32 cellular contexts compared by ENCODE assay signal in genomic region chr2:160319700-160320099, GRCh38.
"Had no signal": no experiment of that assay in that cellular context is flagged by ENCODE, and none has a peak within 500 bp of the region (broad histone marks: within the 10 kb centered on the region; RNA-seq: fewer than 3 reads in every experiment).

No MANE protein-coding gene starts in this region.

- H3K27me3 Mint-ChIP-seq: activated CD4-positive, alpha-beta memory T cell treated with anti-CD3 and anti-CD28 coated beads for 36 hours; activated CD4-positive, alpha-beta T cell treated with anti-CD3 and anti-CD28 coated beads for 36 hours; activated CD4-positive, alpha-beta T cell treated with anti-CD3 and anti-CD28 coated beads, Interleukin-2, amount 10 ng/mL, durations not matched to agents 24 days and 14 days; activated naive CD4-positive, alpha-beta T cell treated with anti-CD3 and anti-CD28 coated beads, Interleukin-2, amount 50 U/mL, for 24 hours; activated naive CD8-positive, alpha-beta T cell treated with anti-CD3 and anti-CD28 coated beads for 36 hours; activated naive CD8-positive, alpha-beta T cell treated with anti-CD3 and anti-CD28 coated beads, Interleukin-2, amount 50 U/mL, for 24 hours; effector memory CD8-positive, alpha-beta T cell had no signal

- DNase-seq: activated CD4-positive, alpha-beta memory T cell treated with anti-CD3 and anti-CD28 coated beads for 36 hours; activated CD4-positive, alpha-beta T cell treated with anti-CD3 and anti-CD28 coated beads, Interleukin-2, amount 10 ng/mL, durations not matched to agents 24 days and 14 days; activated CD4-positive, CD25-positive, alpha-beta regulatory T cell; activated CD4-positive, CD25-positive, alpha-beta regulatory T cell treated with anti-CD3 and anti-CD28 coated beads, Interleukin-2, amount 50 U/mL, for 72 hours; activated CD8-positive, alpha-beta memory T cell treated with anti-CD3 and anti-CD28 coated beads, Interleukin-2, amount 10 ng/mL, durations not matched to agents 7 days and 5 days; activated CD8-positive, alpha-beta memory T cell treated with anti-CD3 and anti-CD28 coated beads, Interleukin-2, amount 50 U/mL, for 4 hours; activated CD8-positive, alpha-beta T cell treated with anti-CD3 and anti-CD28 coated beads, Interleukin-2, amount 10 ng/mL, durations not matched to agents 7 days and 5 days; activated effector memory CD4-positive, alpha-beta T cell treated with anti-CD3 and anti-CD28 coated beads, Interleukin-2, amount 50 U/mL, for 16 hours; activated naive CD4-positive, alpha-beta T cell treated with anti-CD3 and anti-CD28 coated beads for 36 hours; activated naive CD8-positive, alpha-beta T cell treated with anti-CD3 and anti-CD28 coated beads for 36 hours; activated naive CD8-positive, alpha-beta T cell treated with anti-CD3 and anti-CD28 coated beads, Interleukin-2, amount 50 U/mL, for 24 hours; activated T-cell treated with anti-CD3 and anti-CD28 coated beads, Interleukin-2, amount 50 U/mL, for 1 hour; activated T-cell treated with anti-CD3 and anti-CD28 coated beads, Interleukin-2, amount 50 U/mL, for 48 hours; adrenal gland; amygdala; aorta; body of pancreas; caudate nucleus; cerebellar nuclear complex; dermis blood vessel endothelial cell; effector CD4-positive, alpha-beta T cell; effector memory CD8-positive, alpha-beta T cell; erythroblast; foreskin keratinocyte; gastrocnemius medialis; glutamatergic neuron; heart left ventricle; T-helper 2 cell had no signal

- H3K27ac Mint-ChIP-seq: activated CD4-positive, alpha-beta memory T cell treated with anti-CD3 and anti-CD28 coated beads for 36 hours; activated CD4-positive, alpha-beta T cell treated with anti-CD3 and anti-CD28 coated beads for 36 hours; activated CD4-positive, alpha-beta T cell treated with anti-CD3 and anti-CD28 coated beads, Interleukin-2, amount 10 ng/mL, durations not matched to agents 24 days and 14 days; activated CD8-positive, alpha-beta memory T cell treated with anti-CD3 and anti-CD28 coated beads, Interleukin-2, amount 10 ng/mL, durations not matched to agents 7 days and 5 days; activated CD8-positive, alpha-beta T cell treated with anti-CD3 and anti-CD28 coated beads, Interleukin-2, amount 10 ng/mL, durations not matched to agents 7 days and 5 days; activated naive CD4-positive, alpha-beta T cell treated with anti-CD3 and anti-CD28 coated beads for 36 hours; activated naive CD4-positive, alpha-beta T cell treated with anti-CD3 and anti-CD28 coated beads, Interleukin-2, amount 50 U/mL, for 24 hours; activated naive CD8-positive, alpha-beta T cell treated with anti-CD3 and anti-CD28 coated beads for 36 hours; activated naive CD8-positive, alpha-beta T cell treated with anti-CD3 and anti-CD28 coated beads, Interleukin-2, amount 50 U/mL, for 24 hours; activated T-helper 1 cell treated with anti-CD3 and anti-CD28 coated beads, Interleukin-12 subunit alpha, Interleukin-12 subunit beta, Interleukin-2, Interleukin-4 antibody, amounts not matched to agents 30 ng/mL and 10 ng/mL and 1 ng/mL, durations not matched to agents 14 hours and 24 hours and 36 hours; activated T-helper 2 cell treated with anti-CD3 and anti-CD28 coated beads, Interferon-gamma antibody, Interleukin-2, Interleukin-4, amounts not matched to agents 10 μg/mL and 5 μg/mL and 100 μg/mL, durations not matched to agents 14 hours and 24 hours and 36 hours had no signal

- H3K9me3 Mint-ChIP-seq: activated CD4-positive, alpha-beta memory T cell treated with anti-CD3 and anti-CD28 coated beads for 36 hours; activated CD4-positive, alpha-beta T cell treated with anti-CD3 and anti-CD28 coated beads, Interleukin-2, amount 10 ng/mL, durations not matched to agents 24 days and 14 days; activated naive CD4-positive, alpha-beta T cell treated with anti-CD3 and anti-CD28 coated beads for 36 hours; activated naive CD4-positive, alpha-beta T cell treated with anti-CD3 and anti-CD28 coated beads, Interleukin-2, amount 50 U/mL, for 24 hours; activated naive CD8-positive, alpha-beta T cell treated with anti-CD3 and anti-CD28 coated beads for 36 hours; activated naive CD8-positive, alpha-beta T cell treated with anti-CD3 and anti-CD28 coated beads, Interleukin-2, amount 50 U/mL, for 24 hours; activated T-helper 1 cell treated with anti-CD3 and anti-CD28 coated beads, Interleukin-12 subunit alpha, Interleukin-12 subunit beta, Interleukin-2, Interleukin-4 antibody, amounts not matched to agents 30 ng/mL and 10 ng/mL and 1 ng/mL, durations not matched to agents 14 hours and 24 hours and 36 hours; activated T-helper 2 cell treated with anti-CD3 and anti-CD28 coated beads, Interferon-gamma antibody, Interleukin-2, Interleukin-4, amounts not matched to agents 10 μg/mL and 5 μg/mL and 100 μg/mL, durations not matched to agents 14 hours and 24 hours and 36 hours; effector memory CD8-positive, alpha-beta T cell had no signal

- H3K4me3 Mint-ChIP-seq: activated CD4-positive, alpha-beta memory T cell treated with anti-CD3 and anti-CD28 coated beads for 36 hours; activated CD4-positive, alpha-beta T cell treated with anti-CD3 and anti-CD28 coated beads for 36 hours; activated CD4-positive, alpha-beta T cell treated with anti-CD3 and anti-CD28 coated beads, Interleukin-2, amount 10 ng/mL, durations not matched to agents 24 days and 14 days; activated CD8-positive, alpha-beta memory T cell treated with anti-CD3 and anti-CD28 coated beads, Interleukin-2, amount 10 ng/mL, durations not matched to agents 7 days and 5 days; activated CD8-positive, alpha-beta T cell treated with anti-CD3 and anti-CD28 coated beads, Interleukin-2, amount 10 ng/mL, durations not matched to agents 7 days and 5 days; activated naive CD4-positive, alpha-beta T cell treated with anti-CD3 and anti-CD28 coated beads for 36 hours; activated naive CD4-positive, alpha-beta T cell treated with anti-CD3 and anti-CD28 coated beads, Interleukin-2, amount 50 U/mL, for 24 hours; activated naive CD8-positive, alpha-beta T cell treated with anti-CD3 and anti-CD28 coated beads for 36 hours; activated naive CD8-positive, alpha-beta T cell treated with anti-CD3 and anti-CD28 coated beads, Interleukin-2, amount 50 U/mL, for 24 hours; activated T-helper 1 cell treated with anti-CD3 and anti-CD28 coated beads, Interleukin-12 subunit alpha, Interleukin-12 subunit beta, Interleukin-2, Interleukin-4 antibody, amounts not matched to agents 30 ng/mL and 10 ng/mL and 1 ng/mL, durations not matched to agents 14 hours and 24 hours and 36 hours; effector memory CD8-positive, alpha-beta T cell had no signal
